In genomic region chr13:23449386-23450162, GRCh38 we compare ENCODE assay signal across 1 cellular context.
TF ChIP-seq lines count a peak whose summit lies in the region.

No MANE protein-coding gene starts in this region.

TF ChIP-seq in IMR-90, 13 proteins besides CTCF, POLR2A, EP300 and RAD21 (continued from another document):
- no peak for TF ChIP-seq BHLHE40 (IDR thresholded peaks at IDR 0.05; ENCODE audit: low read depth, low read length)
- TF ChIP-seq CHD1 (IDR thresholded peaks at IDR 0.05; ENCODE audit: low read depth, low read length), result no peak
